23 cellular contexts compared by ENCODE assay signal in the genomic region with DNA sequence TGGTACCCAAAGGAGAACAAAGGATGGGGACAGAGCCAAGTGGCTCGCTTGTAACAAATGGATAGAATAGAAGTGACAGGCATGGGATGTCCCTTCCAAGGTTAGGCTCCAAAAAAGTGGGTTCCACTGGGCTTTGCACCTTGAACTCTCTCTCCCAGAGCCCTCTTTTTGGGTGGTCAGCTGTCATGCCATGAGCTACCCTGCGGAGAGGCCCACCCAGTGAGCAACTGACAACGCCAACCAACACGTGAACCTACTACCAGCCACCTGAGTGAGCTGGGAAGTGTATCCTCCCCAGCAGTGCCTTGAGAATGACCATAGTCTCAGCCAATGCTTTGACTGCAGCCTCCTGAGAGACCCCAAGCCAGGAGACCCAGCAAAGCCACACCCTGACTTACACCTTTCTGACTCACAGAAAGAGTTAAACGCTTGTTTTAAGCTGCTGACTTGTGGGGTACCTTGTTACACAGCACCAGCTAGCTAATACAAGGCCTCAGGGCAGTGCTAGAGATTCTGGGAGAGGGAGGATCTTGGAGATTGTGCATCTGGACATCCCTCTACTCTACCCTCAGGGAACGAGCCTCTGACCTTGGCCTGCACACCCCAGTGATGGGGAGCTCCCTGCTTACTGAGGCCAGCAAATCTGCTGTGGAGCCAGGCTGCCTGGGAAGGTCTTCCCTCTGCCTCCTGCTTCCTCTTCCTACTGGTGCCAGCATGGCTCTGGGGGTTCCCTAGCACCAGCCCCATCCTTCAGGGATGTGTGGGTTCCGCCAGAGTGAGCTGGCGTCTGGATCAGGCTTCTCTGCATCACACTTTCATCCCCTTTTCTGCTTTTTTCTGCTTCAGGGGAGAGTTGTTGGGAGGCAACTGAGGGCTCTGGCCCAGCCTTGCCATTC. TPM values are rescaled to one million over a fixed set of nuclear protein-coding genes. Genes with fewer than 3 reads are reported as not detected.
A peak's percentile ranks its signal among the peaks of the same experiment; 100 is the strongest.
DNase-seq lines count a peak whose midpoint lies in the region; ATAC-seq, FAIRE-seq and TF ChIP-seq lines count a peak whose summit lies in the region.
"Had no signal": no experiment of that assay in that cellular context is flagged by ENCODE, and none has a peak within 500 bp of the region (broad histone marks: within the 10 kb centered on the region; RNA-seq: fewer than 3 reads in every experiment).

No MANE protein-coding gene starts in this region.

- WGBS in heart right ventricle, 2 donors, result 85 to 96% methylated on average over 8 of the region's 8 CpGs
- 17% methylated on average over 6 of the region's 8 CpGs for WGBS in HepG2 (ENCODE audit: low lambda C conversion rate)
- WGBS in stomach, 5 donors, result 77 to 84% (median 82%) methylated on average over 8 of the region's 8 CpGs

- H2AFZ ChIP-seq in HepG2 (ENCODE audit: low read length), result no peak overlapping the region
- H2AFZ ChIP-seq: GM23248 had no signal

- POLR2A ChIA-PET in HepG2 (lab: Yijun Ruan, JAX), result no interaction called here

- ATAC-seq in heart right ventricle, result no peak
- ATAC-seq in HepG2, result no peak
- ATAC-seq in HG02840 (IDR thresholded peaks at IDR 0.05; ENCODE audit: low FRiP score, unreplicated experiment), result no peak
- ATAC-seq: A549, GM12878, PC-3 had no signal

- DNase-seq in right atrium auricular region (ENCODE audit: low spot score), result peak; percentile 30
- DNase-seq in heart right ventricle, result no peak
- no peak for DNase-seq in HepG2 (ENCODE audit: low spot score)
- DNase-seq in stomach, result peak; percentile 7
- no peak for DNase-seq in NCI-H1436 (lab: John Stamatoyannopoulos, UW)
- no peak for DNase-seq in NCI-H187 (lab: John Stamatoyannopoulos, UW)
- DNase-seq: CD4-positive, alpha-beta T cell; DMS153; GF-D8; GM23248; KG1; NCI-H187 treated with DMSO at 0.1 percent for 48 hours; NCI-H226; NCI-H524 treated with DMSO at 0.1 percent for 48 hours; PC-3; RPMI8226; SIG-M5 had no signal

- BruUV-seq in HepG2 (replicated peaks; lab: Mats Ljungman, UMichigan), result no TSS peak

- no peak for FAIRE-seq in HepG2 (lab: Jason Lieb, UNC)
- FAIRE-seq: A549, GM12878, GM19239 had no signal

- TF ChIP-seq POLR2A in HepG2 (IDR thresholded peaks at IDR 0.05; ENCODE audit: insufficient read depth in 1 of 2, low read depth in 2 of 2, low read length in 2 of 2), result no peak
- no peak for TF ChIP-seq POLR2A in stomach (IDR thresholded peaks at IDR 0.05)

- CTCF ChIA-PET in HepG2 (lab: Yijun Ruan, JAX; ENCODE audit: low intra/inter-chr PET ratio, low total read pairs), result no interaction called here

- H3K9me3 ChIP-seq in right atrium auricular region, result no peaks in the 10 kb centered on the region
- H3K9me3 ChIP-seq in heart right ventricle, result peaks cover 0 to 10% (median 0%) of the 10 kb centered on the region in 11 donors
- no peaks in the 10 kb centered on the region for H3K9me3 ChIP-seq in HepG2 (ENCODE audit: low read length)
- H3K9me3 ChIP-seq in stomach, result no peaks in the 10 kb centered on the region
- H3K9me3 ChIP-seq: A549 had no signal

- H3K4me2 ChIP-seq in HepG2 (ENCODE audit: low read depth, low read length), result no peak overlapping the region
- H3K4me2 ChIP-seq: A549 had no signal

- H3K4me3 ChIP-seq in right atrium auricular region, result no peak overlapping the region
- H3K4me3 ChIP-seq in heart right ventricle, result no peak overlapping the region
- H3K4me3 ChIP-seq in HepG2 (replicated peaks in 1 of 3; ENCODE audit: insufficient read depth in 1 of 3, low read depth in 2 of 3, low read length in 3 of 3), result no peak overlapping the region
- H3K4me3 ChIP-seq in stomach, result no peak overlapping the region
- H3K4me3 ChIP-seq: A549, GM12878, GM23248 had no signal

- TF ChIP-seq EP300 in HepG2 (IDR thresholded peaks at IDR 0.05; ENCODE audit: low read depth in 2 of 2, low read length in 2 of 2), result no peak
- TF ChIP-seq EP300 in HepG2 (CRISPR knock-in tag; IDR thresholded peaks at IDR 0.05; ENCODE audit: borderline replicate concordance), result no peak
- no peak for TF ChIP-seq EP300 in stomach (IDR thresholded peaks at IDR 0.05)

- H4K20me1 ChIP-seq in HepG2 (ENCODE audit: insufficient read depth, low read length), result no peaks in the 10 kb centered on the region

- no peaks in the 10 kb centered on the region for H3K27me3 ChIP-seq in right atrium auricular region
- no peaks in the 10 kb centered on the region for H3K27me3 ChIP-seq in heart right ventricle
- peaks cover 1 to 12% of the 10 kb centered on the region in 2 experiments; a peak in 2 of 5 replicates for H3K27me3 ChIP-seq in HepG2 (ENCODE audit: control insufficient read depth in 1 of 2, insufficient read depth in 2 of 2, low read length in 2 of 2)
- peaks cover 0 to 20% (median 5%) of the 10 kb centered on the region in 3 donors for H3K27me3 ChIP-seq in stomach

- no peaks in the 10 kb centered on the region for H3K36me3 ChIP-seq in right atrium auricular region
- H3K36me3 ChIP-seq in heart right ventricle, result no peaks in the 10 kb centered on the region
- H3K36me3 ChIP-seq in HepG2 (replicated peaks in 1 of 2; ENCODE audit: control insufficient read depth in 1 of 2, insufficient read depth in 2 of 2, low read length in 2 of 2), result no peaks in the 10 kb centered on the region
- H3K36me3 ChIP-seq in stomach, result no peaks in the 10 kb centered on the region

- intact Hi-C loops in heart right ventricle (cut with DNase I) (no loop called here), HepG2 (cut with micrococcal nuclease; ENCODE audit: unreplicated experiment) (no loop called here), stomach (cut with DNase I; ENCODE audit: low total_unique reads) (no loop called here)

- TF ChIP-seq RAD21 in HepG2 (CRISPR knock-in tag; IDR thresholded peaks at IDR 0.05), result no peak

- H3K79me2 ChIP-seq in HepG2 (ENCODE audit: insufficient read depth, low read length), result no peaks in the 10 kb centered on the region

- TF ChIP-seq CTCF in right atrium auricular region (IDR thresholded peaks at IDR 0.05) (no peak), heart right ventricle (IDR thresholded peaks at IDR 0.05) (no peak), HepG2 (CRISPR knock-in tag; IDR thresholded peaks at IDR 0.05) (no peak), stomach (IDR thresholded peaks at IDR 0.05) (no peak)

- H3K4me1 ChIP-seq in right atrium auricular region (no peaks in the 10 kb centered on the region), heart right ventricle (peaks cover 0 to 9% (median 0%) of the 10 kb centered on the region in 9 donors), HepG2 (ENCODE audit: insufficient read depth, low read length) (no peaks in the 10 kb centered on the region), stomach (no peaks in the 10 kb centered on the region)
- H3K4me1 ChIP-seq: A549 had no signal

- H3K27ac ChIP-seq in right atrium auricular region, result no peak overlapping the region
- no peak overlapping the region for H3K27ac ChIP-seq in heart right ventricle
- no peak overlapping the region for H3K27ac ChIP-seq in HepG2 (ENCODE audit: extremely low read length, insufficient read depth, low read length)
- H3K27ac ChIP-seq in stomach, result no peak overlapping the region
- H3K27ac ChIP-seq: A549, GM23248 had no signal

- no peak overlapping the region for H3K9ac ChIP-seq in HepG2 (ENCODE audit: insufficient read depth, low read depth, low read length)
- H3K9ac ChIP-seq: GM23248 had no signal

- in situ Hi-C loops in HepG2 (cut with HindIII; ENCODE audit: extremely low pct_ligation_motif_present, low pct_unique_long_range_greater_than_20kb), result no loop called here

TF ChIP-seq in HepG2, 621 proteins besides CTCF, POLR2A, EP300 and RAD21:
- TF ChIP-seq ZBTB42 (CRISPR knock-in tag; IDR thresholded peaks at IDR 0.05) (no peak), RBAK (CRISPR knock-in tag; IDR thresholded peaks at IDR 0.05) (peak; percentile 82)

RNA-seq across cellular contexts. Expression of gene RFPL3, which starts 29.1 kb away (rescaled TPM):
- total RNA-seq in right atrium auricular region (not detected), heart right ventricle (not detected), HepG2 (2016; rRNA removed; fragmentation: Illumina TruSeq; extraction: Trizol) (not detected in 2 replicates), stomach (not detected)
- polyA plus RNA-seq in heart right ventricle (not detected), HepG2 (2011; rRNA removed) (not detected in 2 replicates), stomach (not detected)
- total RNA-seq in HepG2 (2016; cell fraction: cytosol; rRNA removed; fragmentation: Illumina TruSeq; extraction: Trizol; ENCODE audit: low read depth), result not detected in 2 replicates
- not detected in 2 replicates for total RNA-seq in HepG2 (2016; cell fraction: insoluble cytoplasmic fraction; rRNA removed; fragmentation: Illumina TruSeq; extraction: Trizol)
- total RNA-seq in HepG2 (2016; cell fraction: membrane; rRNA removed; fragmentation: Illumina TruSeq; extraction: Trizol), result not detected in 2 replicates
- not detected in 2 replicates for total RNA-seq in HepG2 (2016; cell fraction: nucleus; rRNA removed; fragmentation: Illumina TruSeq; extraction: Trizol)
- polyA plus RNA-seq in HepG2 (2011; cell fraction: cytosol; rRNA removed), result not detected in 2 replicates
- not detected in 2 replicates for polyA plus RNA-seq in HepG2 (2011; cell fraction: nucleus; rRNA removed)
- polyA plus RNA-seq in HepG2 (2012), result not detected in 2 replicates
- polyA plus RNA-seq in HepG2 (2016; cell fraction: cytosol; fragmentation: Illumina TruSeq; extraction: Trizol; ENCODE audit: low read depth), result not detected in 2 replicates
- polyA plus RNA-seq in HepG2 (2016; cell fraction: insoluble cytoplasmic fraction; fragmentation: Illumina TruSeq; extraction: Trizol; ENCODE audit: low read depth), result not detected in 2 replicates
- polyA plus RNA-seq in HepG2 (2016; cell fraction: membrane; fragmentation: Illumina TruSeq; extraction: Trizol; ENCODE audit: low read depth), result not detected in 2 replicates
- not detected in 2 replicates for polyA plus RNA-seq in HepG2 (2016; cell fraction: nucleus; fragmentation: Illumina TruSeq; extraction: Trizol; ENCODE audit: insufficient read depth, low read depth)
- not detected in 2 replicates for polyA minus RNA-seq in HepG2 (2011; rRNA and poly(A)+ RNA removed; ENCODE audit: low replicate concordance)
- polyA minus RNA-seq in HepG2 (2011; cell fraction: cytosol; rRNA and poly(A)+ RNA removed), result not detected in 2 replicates
- polyA minus RNA-seq in HepG2 (2011; cell fraction: nucleus; rRNA and poly(A)+ RNA removed), result not detected in 2 replicates
- total RNA-seq: CD4-positive, alpha-beta T cell; Daoy; GM12878; GM23248; PC-3 had no signal
- polyA plus RNA-seq: A549, BJ, GM12878, GM23248 had no signal

Comparison
In these comparisons a context has a peak if more than half of its experiments do, and no peak if none do; other contexts are left out.
1. DNase-seq: peak in right atrium auricular region (single experiment) and stomach (single experiment); none in heart right ventricle (0 of 2), HepG2 (single experiment), NCI-H1436 (single experiment) and NCI-H187 (0 of 2).